In the genomic region with DNA sequence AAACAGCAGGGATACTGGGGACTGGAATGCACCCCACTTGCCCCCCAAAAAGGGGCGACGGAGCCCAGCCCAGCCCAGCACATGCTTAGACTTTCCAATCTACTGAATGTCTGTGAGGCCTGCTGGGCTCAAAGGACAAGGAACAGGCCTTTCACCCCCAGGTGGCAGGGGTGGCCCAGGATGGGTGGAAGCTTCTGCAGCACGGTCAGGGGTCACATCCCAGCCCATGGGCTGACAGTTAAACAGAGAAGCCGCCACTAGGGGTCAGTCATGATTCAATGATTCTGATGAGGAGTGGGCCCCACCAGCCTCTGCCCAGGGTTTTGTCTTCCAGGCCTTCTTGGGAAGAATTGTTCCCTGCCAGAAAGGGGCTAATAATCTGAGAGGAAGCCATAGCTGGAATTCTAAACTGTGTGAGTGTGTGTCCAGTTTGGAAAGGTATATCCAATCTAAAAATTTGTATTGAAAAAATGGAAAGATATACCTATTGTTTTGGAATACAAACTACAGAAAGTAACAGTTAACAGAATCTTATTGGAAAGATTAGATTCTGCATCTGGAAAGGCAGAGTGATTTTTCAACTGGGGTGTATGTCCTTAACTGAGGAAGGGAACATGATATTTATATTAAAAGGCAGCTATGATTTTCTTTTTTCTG, we compare ENCODE assay signal across 9 cellular contexts. TPM values are rescaled to one million over a fixed set of nuclear protein-coding genes. Genes with fewer than 3 reads are reported as not detected.
A peak's percentile ranks its signal among the peaks of the same experiment; 100 is the strongest.
DNase-seq lines count a peak whose midpoint lies in the region; ATAC-seq and TF ChIP-seq lines count a peak whose summit lies in the region.
"Had no signal": no experiment of that assay in that cellular context is flagged by ENCODE, and none has a peak within 500 bp of the region (broad histone marks: within the 10 kb centered on the region; RNA-seq: fewer than 3 reads in every experiment).

No MANE protein-coding gene starts in this region.

- H3K9me3 ChIP-seq in BE2C (no peaks in the 10 kb centered on the region), prostate gland (no peaks in the 10 kb centered on the region)

- H3K4me1 ChIP-seq in BE2C (peaks cover 30% of the 10 kb centered on the region), prostate gland (replicated peaks) (no peaks in the 10 kb centered on the region)

- intact Hi-C loops in prostate gland (cut with DNase I) = no loop called here

- 43% methylated on average over 4 of the region's 4 CpGs for WGBS in prostate gland

- TF ChIP-seq CTCF in BE2C (IDR thresholded peaks at IDR 0.05; ENCODE audit: low read depth, low read length) (peak; percentile 82), GM20000 (IDR thresholded peaks at IDR 0.05; ENCODE audit: extremely low read depth, missing control alignments) (peak; percentile 10), prostate gland (IDR thresholded peaks at IDR 0.05) (peak in 3 of 4 experiments; percentile 31 to 51 (median 36))

- ATAC-seq in HG03457 (IDR thresholded peaks at IDR 0.05; ENCODE audit: unreplicated experiment) = no peak
- ATAC-seq in HG02938 (IDR thresholded peaks at IDR 0.05; ENCODE audit: unreplicated experiment) = no peak

- no peak overlapping the region for H3K4me3 ChIP-seq in BE2C (ENCODE audit: low read depth, low read length)
- no peak overlapping the region for H3K4me3 ChIP-seq in prostate gland

- no peak overlapping the region for H3K27ac ChIP-seq in prostate gland

- no peaks in the 10 kb centered on the region for H3K27me3 ChIP-seq in BE2C
- no peaks in the 10 kb centered on the region for H3K27me3 ChIP-seq in prostate gland (replicated peaks; ENCODE audit: insufficient read depth)

- no peak for TF ChIP-seq POLR2A in prostate gland (IDR thresholded peaks at IDR 0.05)

- DNase-seq in BE2C = peak; percentile 93
- DNase-seq in GM20000 (ENCODE audit: low spot score) = peak; percentile 81
- DNase-seq in NCI-H524 (lab: John Stamatoyannopoulos, UW) = peak; percentile 72 to 88
- DNase-seq in activated CD8-positive, alpha-beta memory T cell treated with anti-CD3 and anti-CD28 coated beads, Interleukin-2, amount 50 U/mL, for 4 hours = peak; percentile 47
- DNase-seq in germinal center (ENCODE audit: low spot score) = peak; percentile 65
- peak; percentile 16 for DNase-seq in prostate gland (ENCODE audit: low spot score)

- peaks cover 28% of the 10 kb centered on the region for H3K36me3 ChIP-seq in BE2C
- no peaks in the 10 kb centered on the region for H3K36me3 ChIP-seq in prostate gland

RNA-seq across cellular contexts. Expression of gene CHRNB4, which starts 2.2 kb away (rescaled TPM):
- polyA plus RNA-seq in BE2C (2012; ENCODE audit: insufficient read depth, insufficient read length, low read depth) = 20.5 TPM
- total RNA-seq in prostate gland = 1 to 10 TPM in 1 of 2 donors, not detected in 1; 3.0 TPM
- total RNA-seq: mononuclear cell had no signal

RNA-seq across cellular contexts. Expression of gene CHRNA3, which starts 18.0 kb away (rescaled TPM):
- polyA plus RNA-seq in BE2C (2012; ENCODE audit: insufficient read depth, insufficient read length, low read depth) = 254 TPM
- total RNA-seq in prostate gland = under 1 TPM; 0.23 to 0.97 TPM
- total RNA-seq: mononuclear cell had no signal

Comparison
In these comparisons a context has a peak if more than half of its experiments do, and no peak if none do; other contexts are left out.
1. DNase-seq: peak in every context shown above with its lines; median percentile 93 in BE2C; 81 in GM20000; 80 in NCI-H524; 65 in germinal center; 47 in activated CD8-positive, alpha-beta memory T cell treated with anti-CD3 and anti-CD28 coated beads, Interleukin-2, amount 50 U/mL, for 4 hours; 16 in prostate gland.
2. CTCF ChIP-seq: peak in every context shown above with its lines; median percentile 82 in BE2C; 36 in prostate gland; 10 in GM20000.